In the genomic region with DNA sequence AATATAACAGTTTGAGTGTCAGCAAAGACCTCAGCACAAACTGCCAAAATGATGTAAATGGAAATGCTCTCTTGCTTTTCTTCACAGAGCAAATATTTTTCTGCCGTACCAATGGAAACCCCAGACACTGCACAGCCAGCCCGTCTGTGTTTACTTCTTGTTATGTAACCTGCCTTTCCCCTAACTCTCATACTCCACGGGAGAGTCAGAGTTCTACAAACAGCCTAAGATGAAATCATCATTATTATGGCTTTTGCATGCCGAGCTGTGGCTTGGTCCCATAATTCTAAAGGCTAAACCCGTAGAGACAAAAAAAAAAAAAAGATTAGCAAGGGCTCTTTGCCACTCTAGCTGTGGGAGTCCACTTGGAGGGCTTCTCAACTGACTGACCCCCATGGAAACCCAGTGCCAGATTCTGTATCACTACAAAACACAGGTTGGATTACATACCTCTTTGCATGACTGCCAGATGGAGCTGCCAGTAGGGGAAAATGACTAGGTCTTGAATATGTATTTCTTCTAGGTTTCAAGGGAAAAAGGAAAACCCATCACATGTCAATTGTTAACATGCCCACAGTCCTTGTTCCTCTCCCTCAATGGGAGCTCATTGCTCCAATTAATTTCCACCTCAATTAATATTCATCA, we compare ENCODE assay signal across 21 cellular contexts.
DNase-seq lines count a peak whose midpoint lies in the region; ATAC-seq, FAIRE-seq and TF ChIP-seq lines count a peak whose summit lies in the region.
"Had no signal": no experiment of that assay in that cellular context is flagged by ENCODE, and none has a peak within 500 bp of the region (broad histone marks: within the 10 kb centered on the region; RNA-seq: fewer than 3 reads in every experiment).

No MANE protein-coding gene starts in this region.

- no peaks in the 10 kb centered on the region for H4K20me1 ChIP-seq in PC-3 (ENCODE audit: low read length)

- no peaks in the 10 kb centered on the region for H3K27me3 Mint-ChIP-seq in endodermal cell (ENCODE audit: insufficient read depth)
- H3K27me3 Mint-ChIP-seq: central memory CD8-positive, alpha-beta T cell had no signal

- TF ChIP-seq CTCF in PC-3 (conservative IDR thresholded peaks at IDR 0.05; ENCODE audit: low read depth, low read length) (no peak), endodermal cell (conservative IDR thresholded peaks at IDR 0.05) (no peak)

- no peak overlapping the region for H2AFZ ChIP-seq in PC-3 (ENCODE audit: low read length)

- DNase-seq in NCI-H2171 treated with DMSO at 0.1 percent for 48 hours (lab: John Stamatoyannopoulos, UW): peak; percentile 27
- DNase-seq in NCI-H2171 (lab: John Stamatoyannopoulos, UW): no peak
- DNase-seq in PC-3: peak; percentile 11
- DNase-seq in glomerular visceral epithelial cell (ENCODE audit: extremely low spot score): peak; percentile 0
- DNase-seq in stromal cell of bone marrow (ENCODE audit: low read depth): peak; percentile 32
- DNase-seq in endodermal cell: no peak
- DNase-seq in GM12892 (ENCODE audit: insufficient read length): no peak
- DNase-seq: activated CD4-positive, alpha-beta T cell treated with anti-CD3 and anti-CD28 coated beads for 48 hours; activated CD8-positive, alpha-beta memory T cell treated with anti-CD3 and anti-CD28 coated beads, Interleukin-2, amount 50 U/mL, for 4 hours; activated effector memory CD4-positive, alpha-beta T cell treated with anti-CD3 and anti-CD28 coated beads, Interleukin-2, amount 50 U/mL, for 16 hours; effector memory CD4-positive, alpha-beta T cell; GOT3; left cardiac atrium; thyroid gland had no signal

- intact Hi-C loops in PC-3 (cut with micrococcal nuclease): no loop called here

- H3K36me3 ChIP-seq in PC-3 (ENCODE audit: low read depth, low read length) (no peaks in the 10 kb centered on the region), endodermal cell (ENCODE audit: control insufficient read depth, insufficient read depth, low read length) (no peaks in the 10 kb centered on the region)
- H3K36me3 ChIP-seq: right atrium auricular region, thyroid gland had no signal

- H3K36me3 Mint-ChIP-seq in endodermal cell (ENCODE audit: low read depth): no peaks in the 10 kb centered on the region
- H3K36me3 Mint-ChIP-seq: stimulated activated memory B cell treated with anti-CD40 and anti-IgM and Interleukin-4, amounts not matched to agents 10 μg/mL and 1 μg/mL and 100 μg/mL, for 72 hours had no signal

- H3K4me3 Mint-ChIP-seq in endodermal cell: no peak overlapping the region
- H3K4me3 Mint-ChIP-seq: central memory CD8-positive, alpha-beta T cell; stimulated activated memory B cell treated with anti-CD40 and anti-IgM and Interleukin-4, amounts not matched to agents 10 μg/mL and 1 μg/mL and 100 μg/mL, for 72 hours had no signal

- BruUV-seq in PC-3 (replicated peaks; lab: Mats Ljungman, UMichigan): no TSS peak

- H3K27me3 ChIP-seq in PC-3 (ENCODE audit: low read length) (no peaks in the 10 kb centered on the region), endodermal cell (ENCODE audit: control insufficient read depth, insufficient read depth, low read length, poor library complexity, severe bottlenecking) (no peaks in the 10 kb centered on the region)
- H3K27me3 ChIP-seq: right atrium auricular region, thyroid gland had no signal

- no peak for FAIRE-seq in GM12892 (lab: Jason Lieb, UNC)
- FAIRE-seq: A204.1, GM18507 had no signal

- H3K9ac ChIP-seq in PC-3 (ENCODE audit: low read length) (no peak overlapping the region), endodermal cell (ENCODE audit: extremely low read depth, low read length, poor library complexity, severe bottlenecking) (no peak overlapping the region)

- WGBS in endodermal cell (ENCODE audit: insufficient coverage in 1 of 2, insufficient read length in 1 of 2), 2 experiments: 80 to 88% methylated on average over 1 to 5 of the region's 5 CpGs

- no peaks in the 10 kb centered on the region for H3K9me2 ChIP-seq in PC-3 (replicated peaks; ENCODE audit: low read length)

- no peaks in the 10 kb centered on the region for H3F3A ChIP-seq in PC-3 (ENCODE audit: low read length, unreplicated experiment)

- POLR2A ChIA-PET in PC-3 (lab: Charles Lee; ENCODE audit: unreplicated experiment): no interaction called here

- H3K9me3 ChIP-seq in PC-3 (ENCODE audit: low read length) (no peaks in the 10 kb centered on the region), endodermal cell (ENCODE audit: control insufficient read depth, low read length) (no peaks in the 10 kb centered on the region)
- H3K9me3 ChIP-seq: right atrium auricular region, thyroid gland had no signal

- ATAC-seq in PC-3 (no peak), GM18907 (IDR thresholded peaks at IDR 0.05; ENCODE audit: unreplicated experiment) (no peak)
- ATAC-seq: left cardiac atrium; stimulated activated memory B cell treated with anti-CD40 and anti-IgM and Interleukin-4, amounts not matched to agents 10 μg/mL and 1 μg/mL and 100 μg/mL, for 72 hours had no signal

- H3K4me1 ChIP-seq in PC-3 (ENCODE audit: insufficient read depth, low read length): no peaks in the 10 kb centered on the region
- H3K4me1 ChIP-seq in endodermal cell (ENCODE audit: control insufficient read depth, insufficient read depth, low read length): no peaks in the 10 kb centered on the region
- H3K4me1 ChIP-seq: right atrium auricular region, thyroid gland had no signal

- no peaks in the 10 kb centered on the region for H3K9me3 Mint-ChIP-seq in endodermal cell
- H3K9me3 Mint-ChIP-seq: central memory CD8-positive, alpha-beta T cell; stimulated activated memory B cell treated with anti-CD40 and anti-IgM and Interleukin-4, amounts not matched to agents 10 μg/mL and 1 μg/mL and 100 μg/mL, for 72 hours had no signal

- no peak for TF ChIP-seq POLR2A in GM12892 (IDR thresholded peaks at IDR 0.05; ENCODE audit: low read depth, low read length)

- H3K4me1 Mint-ChIP-seq in endodermal cell: peaks cover 6% of the 10 kb centered on the region
- H3K4me1 Mint-ChIP-seq: central memory CD8-positive, alpha-beta T cell; stimulated activated memory B cell treated with anti-CD40 and anti-IgM and Interleukin-4, amounts not matched to agents 10 μg/mL and 1 μg/mL and 100 μg/mL, for 72 hours had no signal

- H3K4me2 ChIP-seq in PC-3 (ENCODE audit: low read length): no peak overlapping the region

- H3K79me2 ChIP-seq in PC-3 (ENCODE audit: low read length): no peaks in the 10 kb centered on the region

- CTCF ChIA-PET in PC-3 (lab: Charles Lee): no interaction called here

- no peak overlapping the region for H3K27ac Mint-ChIP-seq in endodermal cell
- H3K27ac Mint-ChIP-seq: stimulated activated memory B cell treated with anti-CD40 and anti-IgM and Interleukin-4, amounts not matched to agents 10 μg/mL and 1 μg/mL and 100 μg/mL, for 72 hours had no signal

- H3K4me3 ChIP-seq in PC-3 (ENCODE audit: low read length) (no peak overlapping the region), endodermal cell (ENCODE audit: low read length) (no peak overlapping the region)
- H3K4me3 ChIP-seq: right atrium auricular region, thyroid gland had no signal

- H3K27ac ChIP-seq in PC-3 (ENCODE audit: low read length) (no peak overlapping the region), endodermal cell (ENCODE audit: low read depth, low read length) (no peak overlapping the region)
- H3K27ac ChIP-seq: C4-2B, right atrium auricular region, thyroid gland had no signal

Comparison
In these comparisons a context has a peak if more than half of its experiments do, and no peak if none do; other contexts are left out.
1. DNase-seq: peak in NCI-H2171 treated with DMSO at 0.1 percent for 48 hours (single experiment), PC-3 (single experiment), glomerular visceral epithelial cell (single experiment) and stromal cell of bone marrow (single experiment); none in NCI-H2171 (single experiment), endodermal cell (single experiment) and GM12892 (single experiment).